29 cellular contexts compared by ENCODE assay signal in the genomic region with DNA sequence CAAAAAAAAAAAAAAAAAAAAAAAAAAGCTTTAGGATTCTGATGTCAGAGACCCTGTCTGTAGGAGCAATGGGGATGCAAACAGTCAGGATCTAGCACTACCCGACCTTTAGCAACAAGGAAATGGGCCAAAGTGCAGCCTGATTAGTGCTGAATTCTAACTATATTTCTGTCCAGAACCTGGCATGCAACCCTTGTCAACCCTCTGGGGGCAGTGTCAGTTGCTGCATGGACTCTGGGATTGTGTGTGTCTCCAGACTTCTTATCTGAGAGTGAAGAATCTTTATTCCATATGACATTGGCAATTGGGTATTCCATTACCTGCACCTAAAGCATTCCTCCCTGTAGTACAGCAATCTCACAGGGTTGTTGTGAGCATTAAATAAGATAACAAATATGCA.
"Had no signal": no experiment of that assay in that cellular context is flagged by ENCODE, and none has a peak within 500 bp of the region (broad histone marks: within the 10 kb centered on the region; RNA-seq: fewer than 3 reads in every experiment).

No MANE protein-coding gene starts in this region.

- DNase-seq: activated B cell treated with CpG ODN at 0.5 μM for 24 hours; activated CD4-positive, alpha-beta T cell treated with anti-CD3 and anti-CD28 coated beads, Interleukin-2, amount 50 U/mL, for 1 hour; activated CD8-positive, alpha-beta memory T cell treated with anti-CD3 and anti-CD28 coated beads, Interleukin-2, amount 10 ng/mL, durations not matched to agents 7 days and 5 days; activated CD8-positive, alpha-beta T cell treated with anti-CD3 and anti-CD28 coated beads, Interleukin-2, amount 10 ng/mL, durations not matched to agents 7 days and 5 days; activated naive CD4-positive, alpha-beta T cell treated with Interleukin-2 at 50 U/mL for 16 hours; activated T-cell treated with anti-CD3 and anti-CD28 coated beads, Interleukin-2, amount 50 U/mL, for 48 hours; anterior cingulate cortex; effector memory CD8-positive, alpha-beta T cell; foreskin melanocyte; kidney glomerular epithelial cell; left lung; mesendoderm; mucosa of descending colon; stimulated activated CD4-positive, alpha-beta T cell treated with anti-CD3 and anti-CD28 coated beads, Interleukin-12 subunit alpha, Interleukin-12 subunit beta, amount 100 ng/mL, for 4 hours; stimulated activated CD4-positive, alpha-beta T cell treated with anti-CD3 and anti-CD28 coated beads, Interleukin-4, amount 100 ng/mL, for 1 hour; T-helper 17 cell; T1000; trophoblast cell had no signal

- H3K4me1 ChIP-seq: left lung had no signal

- H3K27ac Mint-ChIP-seq: activated B cell treated with CpG ODN at 0.5 μM for 24 hours; activated CD8-positive, alpha-beta memory T cell treated with anti-CD3 and anti-CD28 coated beads, Interleukin-2, amount 10 ng/mL, durations not matched to agents 7 days and 5 days; activated CD8-positive, alpha-beta T cell treated with anti-CD3 and anti-CD28 coated beads, Interleukin-2, amount 10 ng/mL, durations not matched to agents 7 days and 5 days; activated naive CD8-positive, alpha-beta T cell; activated T-helper 2 cell treated with anti-CD3 and anti-CD28 coated beads, Interferon-gamma antibody, Interleukin-2, Interleukin-4, amounts not matched to agents 10 μg/mL and 5 μg/mL and 100 μg/mL, durations not matched to agents 14 hours and 24 hours and 36 hours; effector memory CD8-positive, alpha-beta T cell; natural killer cell treated with Interleukin-12 subunit alpha and Interleukin-12 subunit beta and Interleukin-15 and Interleukin-18, amount 100 ng/mL, for 72 hours; stimulated activated effector memory CD8-positive, alpha-beta T cell treated with anti-CD3 and anti-CD28 coated beads, Interleukin-12 subunit alpha, Interleukin-12 subunit beta, amount 100 ng/mL, for 72 hours; stimulated activated naive CD8-positive, alpha-beta T cell treated with anti-CD3 and anti-CD28 coated beads, Interleukin-15, Interleukin-2, amounts not matched to agents 100 ng/mL and 50 ng/mL, for 24 hours had no signal

- H3K27ac ChIP-seq: coronary artery, left lung, skin epidermis, thoracic aorta had no signal

- ATAC-seq: activated CD8-positive, alpha-beta memory T cell treated with anti-CD3 and anti-CD28 coated beads, Interleukin-2, amount 10 ng/mL, durations not matched to agents 7 days and 5 days; activated CD8-positive, alpha-beta T cell treated with anti-CD3 and anti-CD28 coated beads, Interleukin-2, amount 10 ng/mL, durations not matched to agents 7 days and 5 days; left lung; mucosa of descending colon; natural killer cell treated with Interleukin-12 subunit alpha and Interleukin-12 subunit beta and Interleukin-15 and Interleukin-18, amount 100 ng/mL, for 72 hours; sciatic nerve; stimulated activated effector memory CD8-positive, alpha-beta T cell treated with anti-CD3 and anti-CD28 coated beads, Interleukin-12 subunit alpha, Interleukin-12 subunit beta, amount 100 ng/mL, for 72 hours; T-helper 17 cell had no signal

- H3K36me3 Mint-ChIP-seq: activated CD8-positive, alpha-beta memory T cell treated with anti-CD3 and anti-CD28 coated beads, Interleukin-2, amount 10 ng/mL, durations not matched to agents 7 days and 5 days; activated naive CD8-positive, alpha-beta T cell; natural killer cell treated with Interleukin-12 subunit alpha and Interleukin-12 subunit beta and Interleukin-15 and Interleukin-18, amount 100 ng/mL, for 72 hours; stimulated activated effector memory CD8-positive, alpha-beta T cell treated with anti-CD3 and anti-CD28 coated beads, Interleukin-12 subunit alpha, Interleukin-12 subunit beta, amount 100 ng/mL, for 72 hours had no signal

- H3K4me3 Mint-ChIP-seq: activated B cell treated with CpG ODN at 0.5 μM for 24 hours; activated CD8-positive, alpha-beta memory T cell treated with anti-CD3 and anti-CD28 coated beads, Interleukin-2, amount 10 ng/mL, durations not matched to agents 7 days and 5 days; activated CD8-positive, alpha-beta T cell treated with anti-CD3 and anti-CD28 coated beads, Interleukin-2, amount 10 ng/mL, durations not matched to agents 7 days and 5 days; activated naive CD8-positive, alpha-beta T cell; effector memory CD8-positive, alpha-beta T cell; natural killer cell treated with Interleukin-12 subunit alpha and Interleukin-12 subunit beta and Interleukin-15 and Interleukin-18, amount 100 ng/mL, for 72 hours; stimulated activated effector memory CD8-positive, alpha-beta T cell treated with anti-CD3 and anti-CD28 coated beads, Interleukin-12 subunit alpha, Interleukin-12 subunit beta, amount 100 ng/mL, for 72 hours; stimulated activated naive CD8-positive, alpha-beta T cell treated with anti-CD3 and anti-CD28 coated beads, Interleukin-15, Interleukin-2, amounts not matched to agents 100 ng/mL and 50 ng/mL, for 24 hours; T-helper 17 cell had no signal

- H3K36me3 ChIP-seq: left lung, thoracic aorta had no signal

- H3K9me3 ChIP-seq: mucosa of descending colon had no signal

- FAIRE-seq: urothelium cell line had no signal

- H3K9me3 Mint-ChIP-seq: activated T-helper 2 cell treated with anti-CD3 and anti-CD28 coated beads, Interferon-gamma antibody, Interleukin-2, Interleukin-4, amounts not matched to agents 10 μg/mL and 5 μg/mL and 100 μg/mL, durations not matched to agents 14 hours and 24 hours and 36 hours; effector memory CD8-positive, alpha-beta T cell; natural killer cell treated with Interleukin-12 subunit alpha and Interleukin-12 subunit beta and Interleukin-15 and Interleukin-18, amount 100 ng/mL, for 72 hours; stimulated activated effector memory CD8-positive, alpha-beta T cell treated with anti-CD3 and anti-CD28 coated beads, Interleukin-12 subunit alpha, Interleukin-12 subunit beta, amount 100 ng/mL, for 72 hours; stimulated activated naive CD8-positive, alpha-beta T cell treated with anti-CD3 and anti-CD28 coated beads, Interleukin-15, Interleukin-2, amounts not matched to agents 100 ng/mL and 50 ng/mL, for 24 hours had no signal

- H3K4me3 ChIP-seq: coronary artery, left lung, lung, mucosa of descending colon, skin epidermis, thoracic aorta had no signal

- H3K4me1 Mint-ChIP-seq: activated B cell treated with CpG ODN at 0.5 μM for 24 hours; activated CD8-positive, alpha-beta memory T cell treated with anti-CD3 and anti-CD28 coated beads, Interleukin-2, amount 10 ng/mL, durations not matched to agents 7 days and 5 days had no signal
